ENCODE assay signal across 8 cellular contexts in the genomic region with DNA sequence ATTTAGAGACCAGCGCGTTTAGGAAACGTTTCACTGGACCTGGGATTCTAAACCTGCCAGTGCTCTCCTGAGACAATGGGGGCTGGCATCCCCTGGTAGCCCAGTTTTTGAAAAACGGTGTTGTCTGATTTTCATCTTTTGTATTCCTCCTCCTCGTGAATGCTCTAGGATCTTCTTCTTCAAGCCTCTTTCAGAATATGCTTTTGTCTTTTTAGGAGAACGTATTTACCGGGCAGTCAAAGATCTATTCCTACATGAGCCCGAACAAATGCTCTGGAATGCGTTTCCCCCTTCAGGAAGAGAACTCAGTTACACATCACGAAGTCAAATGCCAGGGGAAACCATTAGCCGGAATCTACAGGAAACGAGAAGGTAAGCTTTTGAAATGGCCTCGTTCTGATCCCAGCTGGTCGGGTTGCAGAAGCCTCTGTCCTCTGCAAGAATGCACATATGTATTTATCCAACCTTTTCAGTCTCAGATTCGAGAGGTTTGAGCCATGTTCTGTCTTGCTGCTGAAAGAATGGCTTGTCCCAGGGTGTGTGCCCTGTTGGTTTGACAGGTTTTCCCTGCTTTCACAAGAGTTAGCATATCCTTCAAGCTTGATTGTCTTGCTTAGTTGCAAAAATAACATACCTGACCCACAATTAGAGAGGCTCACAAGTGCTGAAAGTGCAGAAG. TPM values are rescaled to one million over a fixed set of nuclear protein-coding genes. Genes with fewer than 3 reads are reported as not detected.
A peak's percentile ranks its signal among the peaks of the same experiment; 100 is the strongest.
DNase-seq lines count a peak whose midpoint lies in the region; ATAC-seq, FAIRE-seq and TF ChIP-seq lines count a peak whose summit lies in the region.

No MANE protein-coding gene starts in this region.

- H3K27me3 ChIP-seq in bronchial epithelial cell (ENCODE audit: control insufficient read depth, insufficient read depth, low read length) (no peaks in the 10 kb centered on the region), upper lobe of left lung (no peaks in the 10 kb centered on the region)

- peaks cover 48% of the 10 kb centered on the region for H3K4me1 Mint-ChIP-seq in activated naive CD4-positive, alpha-beta T cell treated with anti-CD3 and anti-CD28 coated beads, Interleukin-2, amount 10 ng/mL, durations not matched to agents 7 days and 5 days
- H3K4me1 Mint-ChIP-seq in memory B cell: peaks cover 20% of the 10 kb centered on the region

- 23 to 27% methylated on average over 15 of the region's 15 CpGs for WGBS in upper lobe of left lung, 2 donors

- H3K27me3 Mint-ChIP-seq in activated naive CD4-positive, alpha-beta T cell treated with anti-CD3 and anti-CD28 coated beads, Interleukin-2, amount 10 ng/mL, durations not matched to agents 7 days and 5 days: no peaks in the 10 kb centered on the region
- H3K27me3 Mint-ChIP-seq in memory B cell: no peaks in the 10 kb centered on the region

- H3K4me3 Mint-ChIP-seq in activated naive CD4-positive, alpha-beta T cell treated with anti-CD3 and anti-CD28 coated beads, Interleukin-2, amount 10 ng/mL, durations not matched to agents 7 days and 5 days: peak overlapping the region; percentile 84
- H3K4me3 Mint-ChIP-seq in memory B cell: peak overlapping the region; percentile 86

- ATAC-seq in memory B cell (ENCODE audit: low read depth) (no peak), upper lobe of left lung (ENCODE audit: low FRiP score in 2 of 2) (peak in 1 of 2 donors; percentile 78), GM21360 (IDR thresholded peaks at IDR 0.05; ENCODE audit: unreplicated experiment) (no peak)

- no peak for FAIRE-seq in bronchial epithelial cell (lab: Jason Lieb, UNC)

- H3K4me1 ChIP-seq in upper lobe of left lung: peaks cover 36 to 60% (median 38%) of the 10 kb centered on the region in 4 donors

- no peaks in the 10 kb centered on the region for H3K9me3 Mint-ChIP-seq in activated naive CD4-positive, alpha-beta T cell treated with anti-CD3 and anti-CD28 coated beads, Interleukin-2, amount 10 ng/mL, durations not matched to agents 7 days and 5 days
- no peaks in the 10 kb centered on the region for H3K9me3 Mint-ChIP-seq in memory B cell

- peak overlapping the region; percentile 83 for H3K27ac Mint-ChIP-seq in activated naive CD4-positive, alpha-beta T cell treated with anti-CD3 and anti-CD28 coated beads, Interleukin-2, amount 10 ng/mL, durations not matched to agents 7 days and 5 days
- peak overlapping the region; percentile 87 for H3K27ac Mint-ChIP-seq in memory B cell

- intact Hi-C loops in posterior vena cava (cut with DNase I): no loop called here

- H3K36me3 ChIP-seq in bronchial epithelial cell (ENCODE audit: control insufficient read depth, insufficient read depth, low read length): peaks cover 17% of the 10 kb centered on the region
- H3K36me3 ChIP-seq in upper lobe of left lung: peaks cover 11 to 48% (median 29%) of the 10 kb centered on the region in 4 donors

- CTCF ChIA-PET in activated naive CD4-positive, alpha-beta T cell treated with anti-CD3 and anti-CD28 coated beads, Interleukin-2, amount 10 ng/mL, durations not matched to agents 7 days and 5 days (lab: Charles Lee): no interaction called here

- H3K27ac ChIP-seq in upper lobe of left lung: peak overlapping the region; percentile 85 to 92 (median 90)

- no peak for TF ChIP-seq POLR2A in upper lobe of left lung (IDR thresholded peaks at IDR 0.05)

- TF ChIP-seq EP300 in upper lobe of left lung (IDR thresholded peaks at IDR 0.05): no peak

- H3K4me3 ChIP-seq in bronchial epithelial cell (ENCODE audit: low read depth, low read length) (peak overlapping the region; percentile 56), upper lobe of left lung (peak overlapping the region in 3 of 4 donors; percentile 79 to 86 (median 84))

- TF ChIP-seq CTCF in bronchial epithelial cell (IDR thresholded peaks at IDR 0.05; ENCODE audit: insufficient read depth, low read length, severe bottlenecking) (no peak), upper lobe of left lung (IDR thresholded peaks at IDR 0.05) (no peak)

- no peak for DNase-seq in activated naive CD4-positive, alpha-beta T cell treated with anti-CD3 and anti-CD28 coated beads, Interleukin-2, amount 10 ng/mL, durations not matched to agents 7 days and 5 days
- DNase-seq in activated naive CD4-positive, alpha-beta T cell treated with Interleukin-2 at 50 U/mL for 16 hours: no peak
- peak; percentile 35 for DNase-seq in bronchial epithelial cell (ENCODE audit: low read depth)
- DNase-seq in memory B cell (ENCODE audit: low spot score in 2 of 2): no peak
- peak in 1 of 2 donors; percentile 44 for DNase-seq in upper lobe of left lung
- DNase-seq in posterior vena cava (ENCODE audit: low spot score): no peak
- no peak for DNase-seq in NOMO-1 (lab: John Stamatoyannopoulos, UW; ENCODE audit: unreplicated experiment in 2 of 2)

- no peaks in the 10 kb centered on the region for H3K9me3 ChIP-seq in upper lobe of left lung

- peaks cover 36% of the 10 kb centered on the region for H3K36me3 Mint-ChIP-seq in activated naive CD4-positive, alpha-beta T cell treated with anti-CD3 and anti-CD28 coated beads, Interleukin-2, amount 10 ng/mL, durations not matched to agents 7 days and 5 days
- H3K36me3 Mint-ChIP-seq in memory B cell: peaks cover 16% of the 10 kb centered on the region

RNA-seq across cellular contexts. Expression of a gene that starts 6.6 kb away (rescaled TPM):
- total RNA-seq in bronchial epithelial cell (36.3 and 39.0 TPM in 2 replicates), upper lobe of left lung (10 to 100 TPM; 35.1 to 50.2 (median 43.8) TPM), posterior vena cava (10 to 100 TPM; 52.2 to 56.1 TPM)

RNA-seq across cellular contexts. Expression of a gene that starts 25.9 kb away (rescaled TPM):
- total RNA-seq in bronchial epithelial cell (20.2 and 26.1 TPM in 2 replicates), upper lobe of left lung (10 to 100 TPM in 5 of 6 donors, 1 to 10 TPM in 1; 7.5 to 25.2 (median 20.3) TPM), posterior vena cava (10 to 100 TPM; 26.1 to 31.2 TPM)

RNA-seq across cellular contexts. Expression of a gene that starts 45.9 kb away (rescaled TPM):
- total RNA-seq in bronchial epithelial cell (2.6 and 3.9 TPM in 2 replicates), upper lobe of left lung (10 to 100 TPM; 12.5 to 29.9 (median 14.6) TPM), posterior vena cava (1 to 10 TPM; 4.8 to 5.3 TPM)
